In genomic region chr1:79550402-79550801, GRCh38 we compare ENCODE assay signal across 9 cellular contexts.
"Had no signal": no experiment of that assay in that cellular context is flagged by ENCODE, and none has a peak within 500 bp of the region (broad histone marks: within the 10 kb centered on the region; RNA-seq: fewer than 3 reads in every experiment).

No MANE protein-coding gene starts in this region.

- DNase-seq: GM23248, GOT3, H7, H9, HCEC 1CT, HFFc6 had no signal

- H3K9me3 ChIP-seq: HAP-1 had no signal

- H2AFZ ChIP-seq: GM23248, GM23338 had no signal

- ATAC-seq: GM23338, HCT116 had no signal

- H3K4me1 ChIP-seq: HAP-1 had no signal

- H3K36me3 ChIP-seq: HAP-1 had no signal

- H3K4me3 ChIP-seq: GM23248, GM23338, HAP-1 had no signal

- H3K4me2 ChIP-seq: GM23338 had no signal

- H3K9ac ChIP-seq: GM23248 had no signal

- H3K27ac ChIP-seq: GM23248 had no signal
